20 cellular contexts compared by ENCODE assay signal in the genomic region with DNA sequence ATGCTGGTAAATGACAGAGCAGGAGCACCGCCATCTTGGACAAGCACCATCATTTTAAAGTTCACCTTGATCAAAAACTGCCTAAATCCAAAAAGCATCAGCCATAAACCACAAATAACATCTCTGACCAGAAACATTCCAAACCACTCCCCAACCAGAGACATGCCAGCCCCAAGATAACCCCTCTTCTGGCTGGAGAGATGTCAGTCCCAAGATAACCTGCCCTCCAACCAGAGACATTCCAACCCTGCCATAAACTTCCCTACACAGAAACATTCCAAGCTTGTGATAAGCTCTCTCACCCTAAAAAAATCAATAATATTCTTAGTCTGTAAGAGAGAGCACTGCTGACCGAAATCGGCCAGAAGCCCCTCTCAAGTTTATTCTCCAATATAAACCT.
"Had no signal": no experiment of that assay in that cellular context is flagged by ENCODE, and none has a peak within 500 bp of the region (broad histone marks: within the 10 kb centered on the region; RNA-seq: fewer than 3 reads in every experiment).

No MANE protein-coding gene starts in this region.

- DNase-seq: dermis blood vessel endothelial cell; dorsolateral prefrontal cortex; effector CD4-positive, alpha-beta T cell; effector memory CD4-positive, alpha-beta T cell; foreskin keratinocyte; heart left ventricle; hypothalamus; immature natural killer cell; left cardiac atrium; left lung; left ventricle myocardium superior; lower lobe of right lung; mesenchymal stem cell; mucosa of descending colon; naive thymus-derived CD4-positive, alpha-beta T cell had no signal

- H3K36me3 Mint-ChIP-seq: immature natural killer cell; naive thymus-derived CD4-positive, alpha-beta T cell had no signal

- ATAC-seq: foreskin keratinocyte; gastroesophageal sphincter; heart left ventricle; left lung; left ventricle myocardium superior; lower lobe of right lung; mucosa of descending colon; naive thymus-derived CD4-positive, alpha-beta T cell had no signal

- H3K27me3 ChIP-seq: dorsolateral prefrontal cortex, esophagus muscularis mucosa, foreskin keratinocyte, gastroesophageal sphincter, heart left ventricle, hepatocyte, left lung had no signal

- H3K4me1 Mint-ChIP-seq: immature natural killer cell; mesothelial cell of epicardium; naive thymus-derived CD4-positive, alpha-beta T cell had no signal

- H3K36me3 ChIP-seq: esophagus muscularis mucosa, gastroesophageal sphincter, heart left ventricle, left lung, lower lobe of right lung had no signal

- H3K79me2 ChIP-seq: hepatocyte had no signal

- H2AFZ ChIP-seq: hepatocyte had no signal

- H3K27ac Mint-ChIP-seq: immature natural killer cell; mesothelial cell of epicardium; naive thymus-derived CD4-positive, alpha-beta T cell had no signal

- H3K27me3 Mint-ChIP-seq: naive thymus-derived CD4-positive, alpha-beta T cell had no signal

- H3K27ac ChIP-seq: coronary artery, dorsolateral prefrontal cortex, esophagus muscularis mucosa, foreskin keratinocyte, gastroesophageal sphincter, heart left ventricle, hepatocyte, left lung, lower lobe of right lung had no signal

- H3K4me3 ChIP-seq: coronary artery, dorsolateral prefrontal cortex, esophagus muscularis mucosa, gastroesophageal sphincter, heart left ventricle, hepatocyte, left lung, lower lobe of right lung, mucosa of descending colon had no signal

- H3K4me3 Mint-ChIP-seq: immature natural killer cell; mesothelial cell of epicardium; naive thymus-derived CD4-positive, alpha-beta T cell had no signal

- H3K4me2 ChIP-seq: hepatocyte had no signal

- H3K4me1 ChIP-seq: esophagus muscularis mucosa, foreskin keratinocyte, gastroesophageal sphincter, heart left ventricle, left lung, lower lobe of right lung had no signal

- H3K9me3 ChIP-seq: gastroesophageal sphincter, lower lobe of right lung had no signal
